9 cellular contexts compared by ENCODE assay signal in genomic region chr16:84593825-84594724, GRCh38. TPM values are rescaled to one million over a fixed set of nuclear protein-coding genes. Genes with fewer than 3 reads are reported as not detected.
DNase-seq lines count a peak whose midpoint lies in the region; ATAC-seq, FAIRE-seq and TF ChIP-seq lines count a peak whose summit lies in the region.
"Had no signal": no experiment of that assay in that cellular context is flagged by ENCODE, and none has a peak within 500 bp of the region (broad histone marks: within the 10 kb centered on the region; RNA-seq: fewer than 3 reads in every experiment).

No MANE protein-coding gene starts in this region.

- H2AFZ ChIP-seq in K562 (ENCODE audit: low read depth, low read length), result peak overlapping the region; percentile 80

- H3K4me1 ChIP-seq in right atrium auricular region (peaks cover 0 to 4% of the 10 kb centered on the region in 2 donors), K562 (replicated peaks in 1 of 2; ENCODE audit: control insufficient read depth in 2 of 2, insufficient read depth in 2 of 2, low read length in 2 of 2) (peaks cover 36 to 37% of the 10 kb centered on the region in 2 experiments)

- peak; percentile 40 for ATAC-seq in Right ventricle myocardium superior (ENCODE audit: poor library complexity)
- ATAC-seq in HG03097 (IDR thresholded peaks at IDR 0.05; ENCODE audit: low FRiP score, unreplicated experiment), result peak; percentile 89
- peak; percentile 84 for ATAC-seq in K562

- no peak for TF ChIP-seq POLR2A in K562 (conservative IDR thresholded peaks at IDR 0.05)

- H3K36me3 Mint-ChIP-seq in neural crest cell (ENCODE audit: low read depth), result peaks cover 26% of the 10 kb centered on the region

- peak; percentile 67 for DNase-seq in Right ventricle myocardium superior
- no peak for DNase-seq in right atrium auricular region (ENCODE audit: low spot score)
- DNase-seq in T-helper 22 cell (ENCODE audit: low read depth), result peak; percentile 77
- DNase-seq in K562 (ENCODE audit: extremely low read depth in 1 of 4, low spot score in 3 of 4), result peak in 3 of 4 experiments; percentile 46 to 86 (median 73)
- no peak for DNase-seq in neural crest cell (ENCODE audit: low read depth, low spot score)
- DNase-seq in D341Med (ENCODE audit: low spot score), result no peak
- no peak for DNase-seq in dermis blood vessel endothelial cell

- TF ChIP-seq CTCF in right atrium auricular region (IDR thresholded peaks at IDR 0.05) (no peak), K562 (IDR thresholded peaks at IDR 0.05 in 2 of 3, conservative IDR thresholded peaks at IDR 0.05 in 1 of 3; ENCODE audit: insufficient read depth in 2 of 3, low read depth in 1 of 3, low read length in 3 of 3) (0 out of 6 replicates have a peak, but pooled peaks of 1 of the 3 experiments have one; percentile 3), neural crest cell (conservative IDR thresholded peaks at IDR 0.05) (no peak)

- peak overlapping the region; percentile 39 for H3K4me3 Mint-ChIP-seq in neural crest cell

- H3K27ac ChIP-seq in right atrium auricular region (no peak overlapping the region), K562 (ENCODE audit: extremely low read depth, low read depth, low read length) (peak overlapping the region; percentile 74)

- H3K27me3 ChIP-seq in right atrium auricular region, result no peaks in the 10 kb centered on the region
- H3K27me3 ChIP-seq in K562 (ENCODE audit: control insufficient read depth in 2 of 2, insufficient read depth in 2 of 2, low read length in 2 of 2), result no peaks in the 10 kb centered on the region

- TF ChIP-seq RAD21 in K562 (CRISPR knock-in tag; conservative IDR thresholded peaks at IDR 0.05 in 1 of 2, IDR thresholded peaks at IDR 0.05 in 1 of 2), result peak in 1 of 2 experiments; percentile 19; a peak in 1 of 4 replicates

- peaks cover 60% of the 10 kb centered on the region for H3K4me1 Mint-ChIP-seq in neural crest cell

- WGBS in K562 (ENCODE audit: insufficient coverage, low coverage, missing lambda C conversion rate), result 6% methylated on average over 23 of the region's 23 CpGs

- no peak overlapping the region for H3K4me3 ChIP-seq in right atrium auricular region
- peak overlapping the region; percentile 0; the same call in 1 of the 2 replicates for H3K4me3 ChIP-seq in K562

- POLR2A ChIA-PET in K562 (lab: Yijun Ruan, JAX), result interaction anchor here (0.6 to 1.6 kb wide), 9 partner anchors 8 to 97 kb away, joined by 3 to 6 read pairs (median 4); no protein-coding TSS in a partner anchor

- no peaks in the 10 kb centered on the region for H3K9me3 ChIP-seq in right atrium auricular region
- no peaks in the 10 kb centered on the region for H3K9me3 ChIP-seq in K562 (replicated peaks; ENCODE audit: control insufficient read depth, insufficient read depth, low read depth, low read length)

- H3K36me3 ChIP-seq in right atrium auricular region (no peaks in the 10 kb centered on the region), K562 (ENCODE audit: control insufficient read depth, insufficient read depth, low read length) (peaks cover 22% of the 10 kb centered on the region; the same call in 1 of the 3 replicates)

- no peaks in the 10 kb centered on the region for H3K9me3 Mint-ChIP-seq in neural crest cell

- no peaks in the 10 kb centered on the region for H3K9me1 ChIP-seq in K562 (ENCODE audit: control insufficient read depth, insufficient read depth, low read length)

- BruUV-seq in K562 (replicated peaks; lab: Mats Ljungman, UMichigan), result no TSS peak

- intact Hi-C loops in Right ventricle myocardium superior (cut with DNase I) (no loop called here), K562 (cut with micrococcal nuclease) (loop anchor here (1.0 to 2.0 kb wide), 2 partner anchors 14 to 25 kb away; partner anchors contain the start of gene COTL1)

- TF ChIP-seq EP300 in K562 (IDR thresholded peaks at IDR 0.05; ENCODE audit: low read length), result peak; percentile 73

- H3K9ac ChIP-seq in K562 (ENCODE audit: insufficient read depth in 1 of 2, low read depth in 2 of 2, low read length in 2 of 2), result peak overlapping the region; percentile 50 to 83

- peak; percentile 98 for FAIRE-seq in K562 (lab: Jason Lieb, UNC)
- FAIRE-seq: endometrium had no signal

- in situ Hi-C loops in K562 (cut with MboI), result no loop called here

- H3K27ac Mint-ChIP-seq in neural crest cell (ENCODE audit: unreplicated experiment), result peak overlapping the region; percentile 62

- H3K4me2 ChIP-seq in K562 (ENCODE audit: insufficient read depth, low read length), result peak overlapping the region; percentile 68

- peaks cover 52% of the 10 kb centered on the region for H3K79me2 ChIP-seq in K562 (ENCODE audit: control insufficient read depth, insufficient read depth, low read length)

- no peaks in the 10 kb centered on the region for H3K27me3 Mint-ChIP-seq in neural crest cell (ENCODE audit: low read depth)

- CTCF ChIA-PET in K562 (lab: Yijun Ruan, JAX; ENCODE audit: low intra/inter-chr PET ratio), result interaction anchor here (0.5 kb wide), 1 partner anchor 145 kb away, joined by 3 read pairs; no protein-coding TSS in a partner anchor

- peaks cover 3% of the 10 kb centered on the region; the same call in 1 of the 2 replicates for H4K20me1 ChIP-seq in K562 (replicated peaks; ENCODE audit: control insufficient read depth, insufficient read depth, low read length)

TF ChIP-seq in K562, 482 proteins besides CTCF, POLR2A, EP300 and RAD21 (continues in another document):
- TF ChIP-seq NCOA6 (IDR thresholded peaks at IDR 0.05) (no peak), ARHGAP35 (IDR thresholded peaks at IDR 0.05; ENCODE audit: partially characterized antibody) (no peak), ZNF707 (CRISPR knock-in tag; conservative IDR thresholded peaks at IDR 0.05) (no peak), SRF (CRISPR knock-in tag; IDR thresholded peaks at IDR 0.05) (peak; percentile 93 to 99), NRF1 (conservative IDR thresholded peaks at IDR 0.05 in 1 of 2, IDR thresholded peaks at IDR 0.05 in 1 of 2) (peak; percentile 84 to 86), RFX5 (IDR thresholded peaks at IDR 0.05; ENCODE audit: low read depth, low read length) (no peak), TFAM (CRISPR knock-in tag; conservative IDR thresholded peaks at IDR 0.05) (no peak), KDM1A (IDR thresholded peaks at IDR 0.05) (peak; percentile 88 to 91), ZNF133 (CRISPR knock-in tag; IDR thresholded peaks at IDR 0.05) (no peak), PCBP2 (IDR thresholded peaks at IDR 0.05; ENCODE audit: low read depth, low read length, poor library complexity, severe bottlenecking) (no peak), ETV5 (CRISPR knock-in tag; IDR thresholded peaks at IDR 0.05; ENCODE audit: low read depth) (no peak; the same call in 1 of the 2 replicates), FOXK1 (CRISPR knock-in tag; IDR thresholded peaks at IDR 0.05; ENCODE audit: borderline replicate concordance) (no peak), SIN3A (IDR thresholded peaks at IDR 0.05; ENCODE audit: borderline replicate concordance in 2 of 2, control insufficient read depth in 1 of 2, low read depth in 2 of 2, low read length in 2 of 2) (no peak), STAG1 (CRISPR knock-in tag; IDR thresholded peaks at IDR 0.05; ENCODE audit: borderline replicate concordance) (no peak)

RNA-seq across cellular contexts. Expression of gene COTL1, which starts 23.8 kb away (rescaled TPM):
- total RNA-seq in Right ventricle myocardium superior (14.4 TPM), right atrium auricular region (10 to 100 TPM in 1 of 2 donors, 1 to 10 TPM in 1; 8.0 to 27.1 TPM), K562 (2014; rRNA removed) (117 and 145 TPM in 2 replicates), K562 (2014; rRNA removed; fragmentation: Illumina TruSeq; extraction: Trizol) (49.5 and 60.5 TPM in 2 replicates), K562 (2015; rRNA removed; fragmentation: Illumina TruSeq; extraction: Trizol) (71.8 and 72.5 TPM in 2 replicates), K562 (2021) (185 and 186 TPM in 2 replicates), neural crest cell (346 and 357 TPM in 2 replicates), dermis blood vessel endothelial cell (125 and 140 TPM in 2 replicates)
- 27.5 and 42.5 TPM in 2 replicates for total RNA-seq in K562 (2011; cell fraction: chromatin; rRNA removed; ENCODE audit: low replicate concordance)
- total RNA-seq in K562 (2011; cell fraction: nucleolus; rRNA removed), result 32.2 and 34.5 TPM in 2 replicates
- total RNA-seq in K562 (2011; cell fraction: nucleoplasm; rRNA removed), result 35.0 and 39.8 TPM in 2 replicates
- polyA plus RNA-seq in K562 (2011; rRNA removed) (33.9 and 39.4 TPM in 2 replicates), K562 (2014; fragmentation: Illumina TruSeq; extraction: Trizol) (161 TPM in 2 replicates), K562 (2014; fragmentation: Nextera tagmentation; extraction: Ambion mirVana) (10 to 100 TPM; 27.7 to 33.4 TPM), K562 (2014; rRNA removed) (91.2 and 100 TPM in 2 replicates)
- polyA plus RNA-seq in K562 (2011; cell fraction: cytosol; rRNA removed), result 54.4 and 79.1 TPM in 2 replicates
- polyA plus RNA-seq in K562 (2011; cell fraction: nucleus; rRNA removed), result 33.5 and 46.0 TPM in 2 replicates
- polyA plus RNA-seq in K562 (2012), result 111 and 131 TPM in 2 replicates
- 21.2 and 25.2 TPM in 2 replicates for polyA minus RNA-seq in K562 (2011; rRNA and poly(A)+ RNA removed)
- polyA minus RNA-seq in K562 (2011; cell fraction: cytosol; rRNA and poly(A)+ RNA removed), result 32.1 and 32.6 TPM in 2 replicates
- 15.1 and 19.7 TPM in 2 replicates for polyA minus RNA-seq in K562 (2011; cell fraction: nucleus; rRNA and poly(A)+ RNA removed)

RNA-seq across cellular contexts. Expression of gene KLHL36, which starts 54.2 kb away (rescaled TPM):
- total RNA-seq in Right ventricle myocardium superior (66.1 TPM), right atrium auricular region (10 to 100 TPM; 36.2 to 44.1 TPM), K562 (2014; rRNA removed) (30.6 and 40.4 TPM in 2 replicates), K562 (2014; rRNA removed; fragmentation: Illumina TruSeq; extraction: Trizol) (15.5 and 16.6 TPM in 2 replicates), K562 (2015; rRNA removed; fragmentation: Illumina TruSeq; extraction: Trizol) (18.5 and 21.1 TPM in 2 replicates), K562 (2021) (48.6 and 51.2 TPM in 2 replicates), neural crest cell (25.4 and 26.2 TPM in 2 replicates), dermis blood vessel endothelial cell (68.8 and 74.0 TPM in 2 replicates)
- total RNA-seq in K562 (2011; cell fraction: chromatin; rRNA removed; ENCODE audit: low replicate concordance), result 52.2 and 130 TPM in 2 replicates
- total RNA-seq in K562 (2011; cell fraction: nucleolus; rRNA removed), result 84.1 and 104 TPM in 2 replicates
- total RNA-seq in K562 (2011; cell fraction: nucleoplasm; rRNA removed), result 79.9 and 86.4 TPM in 2 replicates
- polyA plus RNA-seq in K562 (2011; rRNA removed) (25.6 and 34.8 TPM in 2 replicates), K562 (2014; fragmentation: Illumina TruSeq; extraction: Trizol) (16.5 and 20.7 TPM in 2 replicates), K562 (2014; fragmentation: Nextera tagmentation; extraction: Ambion mirVana) (1 to 10 TPM; 2.1 to 2.5 TPM), K562 (2014; rRNA removed) (25.4 and 30.1 TPM in 2 replicates)
- polyA plus RNA-seq in K562 (2011; cell fraction: cytosol; rRNA removed), result 33.1 and 49.1 TPM in 2 replicates
- 59.7 and 85.8 TPM in 2 replicates for polyA plus RNA-seq in K562 (2011; cell fraction: nucleus; rRNA removed)
- 22.4 and 33.6 TPM in 2 replicates for polyA plus RNA-seq in K562 (2012)
- polyA minus RNA-seq in K562 (2011; rRNA and poly(A)+ RNA removed), result 31.9 and 39.3 TPM in 2 replicates
- polyA minus RNA-seq in K562 (2011; cell fraction: cytosol; rRNA and poly(A)+ RNA removed), result 43.7 and 62.8 TPM in 2 replicates
- 33.7 and 40.1 TPM in 2 replicates for polyA minus RNA-seq in K562 (2011; cell fraction: nucleus; rRNA and poly(A)+ RNA removed)

Comparison
In these comparisons a context has a peak if more than half of its experiments do, and no peak if none do; other contexts are left out.
1. DNase-seq: peak in Right ventricle myocardium superior (single experiment), T-helper 22 cell (single experiment) and K562 (3 of 4); none in right atrium auricular region (single experiment), neural crest cell (single experiment), D341Med (single experiment) and dermis blood vessel endothelial cell (single experiment).
2. Peak in every context shown above with its lines, with median percentiles within 50 percentile points of each other: ATAC-seq.